In genomic region chr10:88505680-88506215, GRCh38 we compare ENCODE assay signal across 27 cellular contexts.
DNase-seq lines count a peak whose midpoint lies in the region; ATAC-seq, FAIRE-seq and TF ChIP-seq lines count a peak whose summit lies in the region.
"Had no signal": no experiment of that assay in that cellular context is flagged by ENCODE, and none has a peak within 500 bp of the region (broad histone marks: within the 10 kb centered on the region; RNA-seq: fewer than 3 reads in every experiment).

No MANE protein-coding gene starts in this region.

- intact Hi-C loops in HepG2 (cut with micrococcal nuclease; ENCODE audit: unreplicated experiment) = no loop called here
- intact Hi-C loops in right lobe of liver (cut with DNase I) = no loop called here
- intact Hi-C loops in left lung (cut with DNase I) = no loop called here

- no peak overlapping the region for H2AFZ ChIP-seq in HepG2 (ENCODE audit: low read length)

- H3K36me3 ChIP-seq in HepG2 (replicated peaks in 1 of 2; ENCODE audit: control insufficient read depth in 1 of 2, insufficient read depth in 2 of 2, low read length in 2 of 2) (no peaks in the 10 kb centered on the region), right lobe of liver (no peaks in the 10 kb centered on the region), left lung (no peaks in the 10 kb centered on the region)

- TF ChIP-seq POLR2A in HepG2 (IDR thresholded peaks at IDR 0.05; ENCODE audit: insufficient read depth in 1 of 2, low read depth in 2 of 2, low read length in 2 of 2) = no peak
- TF ChIP-seq POLR2A in right lobe of liver (IDR thresholded peaks at IDR 0.05) = no peak

- no peak overlapping the region for H3K4me2 ChIP-seq in HepG2 (ENCODE audit: low read depth, low read length)

- TF ChIP-seq CTCF in HepG2 (CRISPR knock-in tag; IDR thresholded peaks at IDR 0.05) (no peak), right lobe of liver (IDR thresholded peaks at IDR 0.05) (no peak), choroid plexus epithelial cell (conservative IDR thresholded peaks at IDR 0.05; ENCODE audit: low read depth, low read length) (no peak), left lung (IDR thresholded peaks at IDR 0.05) (no peak)

- peaks cover 0 to 11% (median 0%) of the 10 kb centered on the region in 3 donors for H3K36me3 Mint-ChIP-seq in naive thymus-derived CD8-positive, alpha-beta T cell
- H3K36me3 Mint-ChIP-seq: CD8-positive, alpha-beta T cell had no signal

- H3K27ac Mint-ChIP-seq in naive thymus-derived CD8-positive, alpha-beta T cell = no peak overlapping the region
- H3K27ac Mint-ChIP-seq: B cell; CD8-positive, alpha-beta T cell; HFFc6 had no signal

- peaks cover 0 to 2% (median 0%) of the 10 kb centered on the region in 4 donors for H3K4me1 Mint-ChIP-seq in naive thymus-derived CD8-positive, alpha-beta T cell

- CTCF ChIA-PET in HepG2 (lab: Yijun Ruan, JAX; ENCODE audit: low intra/inter-chr PET ratio, low total read pairs) = no interaction called here

- H3K9me3 Mint-ChIP-seq in naive thymus-derived CD8-positive, alpha-beta T cell = peaks cover 0 to 2% (median 0%) of the 10 kb centered on the region in 9 donors
- H3K9me3 Mint-ChIP-seq: CD8-positive, alpha-beta T cell; HFFc6 had no signal

- no peaks in the 10 kb centered on the region for H3K4me1 ChIP-seq in HepG2 (ENCODE audit: insufficient read depth, low read length)
- H3K4me1 ChIP-seq in right lobe of liver = no peaks in the 10 kb centered on the region
- H3K4me1 ChIP-seq in left lung = no peaks in the 10 kb centered on the region
- H3K4me1 ChIP-seq: Caco-2 had no signal

- POLR2A ChIA-PET in HepG2 (lab: Yijun Ruan, JAX) = no interaction called here
- POLR2A ChIA-PET in naive thymus-derived CD8-positive, alpha-beta T cell (lab: Charles Lee) = no interaction called here

- in situ Hi-C loops in HepG2 (cut with HindIII; ENCODE audit: extremely low pct_ligation_motif_present, low pct_unique_long_range_greater_than_20kb) = no loop called here

- TF ChIP-seq RAD21 in HepG2 (CRISPR knock-in tag; IDR thresholded peaks at IDR 0.05) = no peak

- H3K9me3 ChIP-seq in HepG2 (ENCODE audit: low read length) (no peaks in the 10 kb centered on the region), right lobe of liver (no peaks in the 10 kb centered on the region), left lung (no peaks in the 10 kb centered on the region)
- H3K9me3 ChIP-seq: Caco-2 had no signal

- TF ChIP-seq EP300 in HepG2 (IDR thresholded peaks at IDR 0.05; ENCODE audit: low read depth in 2 of 2, low read length in 2 of 2) (no peak), HepG2 (CRISPR knock-in tag; IDR thresholded peaks at IDR 0.05; ENCODE audit: borderline replicate concordance) (no peak)

- 0% methylated on average over 1 of the region's 1 CpG for WGBS in HepG2 (ENCODE audit: low lambda C conversion rate)
- WGBS in right lobe of liver (ENCODE audit: insufficient coverage, low coverage, low lambda C conversion rate, missing lambda C conversion rate) = 85% methylated on average over 1 of the region's 1 CpG

- no peak overlapping the region for H3K27ac ChIP-seq in HepG2 (ENCODE audit: extremely low read length, insufficient read depth, low read length)
- no peak overlapping the region for H3K27ac ChIP-seq in right lobe of liver
- H3K27ac ChIP-seq in left lung = no peak overlapping the region
- H3K27ac ChIP-seq: 22Rv1, C4-2B, HL-60 had no signal

- H3K4me3 Mint-ChIP-seq in naive thymus-derived CD8-positive, alpha-beta T cell = no peak overlapping the region
- H3K4me3 Mint-ChIP-seq: B cell; CD8-positive, alpha-beta T cell; HFFc6 had no signal

- BruUV-seq in HepG2 (replicated peaks; lab: Mats Ljungman, UMichigan) = no TSS peak

- no peak overlapping the region for H3K4me3 ChIP-seq in HepG2 (replicated peaks in 1 of 3; ENCODE audit: insufficient read depth in 1 of 3, low read depth in 2 of 3, low read length in 3 of 3)
- H3K4me3 ChIP-seq in right lobe of liver = no peak overlapping the region
- H3K4me3 ChIP-seq in choroid plexus epithelial cell (ENCODE audit: low read depth, low read length) = no peak overlapping the region
- no peak overlapping the region for H3K4me3 ChIP-seq in left lung
- H3K4me3 ChIP-seq: GM12878 had no signal

- FAIRE-seq in HepG2 (lab: Jason Lieb, UNC) = no peak
- FAIRE-seq: G401.6, GM12878 had no signal

- H4K20me1 ChIP-seq in HepG2 (ENCODE audit: insufficient read depth, low read length) = no peaks in the 10 kb centered on the region

- H3K27me3 Mint-ChIP-seq in naive thymus-derived CD8-positive, alpha-beta T cell = peaks cover 0 to 3% (median 3%) of the 10 kb centered on the region in 5 donors
- H3K27me3 Mint-ChIP-seq: B cell had no signal

- H3K27me3 ChIP-seq in HepG2 (ENCODE audit: control insufficient read depth in 1 of 2, insufficient read depth in 2 of 2, low read length in 2 of 2) (no peaks in the 10 kb centered on the region), right lobe of liver (no peaks in the 10 kb centered on the region), left lung (no peaks in the 10 kb centered on the region)

- no peak overlapping the region for H3K9ac ChIP-seq in HepG2 (ENCODE audit: insufficient read depth, low read depth, low read length)

- no peaks in the 10 kb centered on the region for H3K79me2 ChIP-seq in HepG2 (ENCODE audit: insufficient read depth, low read length)

- no peak for DNase-seq in HepG2 (ENCODE audit: low spot score)
- no peak for DNase-seq in right lobe of liver
- peak; percentile 33 for DNase-seq in choroid plexus epithelial cell (ENCODE audit: low read depth)
- peak; percentile 35 for DNase-seq in iPS-NIHi7 (ENCODE audit: extremely low spot score)
- DNase-seq in naive thymus-derived CD8-positive, alpha-beta T cell = no peak
- no peak for DNase-seq in NCI-H82 (lab: John Stamatoyannopoulos, UW)
- DNase-seq in left lung = no peak
- DNase-seq in NCI-H1092 (lab: John Stamatoyannopoulos, UW) = no peak
- DNase-seq: Caco-2; CD8-positive, alpha-beta T cell; HFFc6; Karpas-422; NCI-H1105; NCI-H1436 treated with DMSO at 0.1 percent for 48 hours; NCI-H187 treated with DMSO at 0.1 percent for 48 hours; NCI-H2171 treated with DMSO at 0.1 percent for 48 hours; NCI-H345; NCI-H510A treated with DMSO at 0.1 percent for 48 hours; NCI-H748 treated with DMSO at 0.1 percent for 48 hours; PC-3 had no signal

- ATAC-seq in HepG2 (no peak), right lobe of liver (no peak), left lung (no peak)
- ATAC-seq in naive thymus-derived CD8-positive, alpha-beta T cell = no peak
- ATAC-seq: CD8-positive, alpha-beta T cell; GM12878; PC-3; SK-N-SH treated with all-trans-retinoic acid at 6 μM for 48 hours had no signal

TF ChIP-seq in HepG2, 621 proteins besides CTCF, POLR2A, EP300 and RAD21:
- TF ChIP-seq GTF2F1 (IDR thresholded peaks at IDR 0.05; ENCODE audit: low read length) = no peak
- TF ChIP-seq, protein P1, sequence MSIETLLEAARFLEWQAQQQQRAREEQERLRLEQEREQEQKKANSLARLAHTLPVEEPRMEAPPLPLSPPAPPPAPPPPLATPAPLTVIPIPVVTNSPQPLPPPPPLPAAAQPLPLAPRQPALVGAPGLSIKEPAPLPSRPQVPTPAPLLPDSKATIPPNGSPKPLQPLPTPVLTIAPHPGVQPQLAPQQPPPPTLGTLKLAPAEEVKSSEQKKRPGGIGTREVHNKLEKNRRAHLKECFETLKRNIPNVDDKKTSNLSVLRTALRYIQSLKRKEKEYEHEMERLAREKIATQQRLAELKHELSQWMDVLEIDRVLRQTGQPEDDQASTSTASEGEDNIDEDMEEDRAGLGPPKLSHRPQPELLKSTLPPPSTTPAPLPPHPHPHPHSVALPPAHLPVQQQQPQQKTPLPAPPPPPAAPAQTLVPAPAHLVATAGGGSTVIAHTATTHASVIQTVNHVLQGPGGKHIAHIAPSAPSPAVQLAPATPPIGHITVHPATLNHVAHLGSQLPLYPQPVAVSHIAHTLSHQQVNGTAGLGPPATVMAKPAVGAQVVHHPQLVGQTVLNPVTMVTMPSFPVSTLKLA (IDR thresholded peaks at IDR 0.05) = peak; percentile 72

Comparison
In these comparisons a context has a peak if more than half of its experiments do, and no peak if none do; other contexts are left out.
1. DNase-seq: peak in choroid plexus epithelial cell (single experiment) and iPS-NIHi7 (single experiment); none in HepG2 (single experiment), right lobe of liver (0 of 3), naive thymus-derived CD8-positive, alpha-beta T cell (0 of 10), NCI-H82 (single experiment), left lung (0 of 2) and NCI-H1092 (single experiment).